ENCODE assay signal across 8 cellular contexts in genomic region chr1:111139234-111139955, GRCh38. TPM values are rescaled to one million over a fixed set of nuclear protein-coding genes. Genes with fewer than 3 reads are reported as not detected.
A peak's percentile ranks its signal among the peaks of the same experiment; 100 is the strongest.
DNase-seq lines count a peak whose midpoint lies in the region; ATAC-seq and TF ChIP-seq lines count a peak whose summit lies in the region.

No MANE protein-coding gene starts in this region.

- H3K9me3 ChIP-seq in HUES6 (ENCODE audit: control insufficient read depth, insufficient read depth, low read depth, low read length) (no peaks in the 10 kb centered on the region), OCI-LY3 (ENCODE audit: insufficient read depth, low read length) (no peaks in the 10 kb centered on the region)

- peaks cover 68% of the 10 kb centered on the region for H3K79me2 ChIP-seq in OCI-LY3 (ENCODE audit: low read length)

- H3K9ac ChIP-seq in HUES6 (ENCODE audit: low read length) (peak overlapping the region; percentile 97), OCI-LY3 (ENCODE audit: low read length) (peak overlapping the region; percentile 91)

- H3K4me3 ChIP-seq in HUES6 (ENCODE audit: low read depth, low read length) (peak overlapping the region; percentile 99), OCI-LY3 (ENCODE audit: low read length) (peak overlapping the region; percentile 99)

- peak overlapping the region; percentile 99 for H3K4me3 Mint-ChIP-seq in activated naive CD8-positive, alpha-beta T cell treated with anti-CD3 and anti-CD28 coated beads, Interleukin-2, amount 50 U/mL, for 24 hours

- H3K4me1 Mint-ChIP-seq in activated naive CD8-positive, alpha-beta T cell treated with anti-CD3 and anti-CD28 coated beads, Interleukin-2, amount 50 U/mL, for 24 hours, result peaks cover 61% of the 10 kb centered on the region

- peaks cover 23% of the 10 kb centered on the region for H4K20me1 ChIP-seq in OCI-LY3 (ENCODE audit: insufficient read depth, low read length)

- TF ChIP-seq CTCF in OCI-LY3 (IDR thresholded peaks at IDR 0.05; ENCODE audit: low read depth, low read length), result no peak

- H3K27me3 Mint-ChIP-seq in activated naive CD8-positive, alpha-beta T cell treated with anti-CD3 and anti-CD28 coated beads, Interleukin-2, amount 50 U/mL, for 24 hours, result no peaks in the 10 kb centered on the region

- peak; percentile 22 for ATAC-seq in GM21367 (IDR thresholded peaks at IDR 0.05; ENCODE audit: unreplicated experiment)
- ATAC-seq in activated naive CD8-positive, alpha-beta T cell treated with anti-CD3 and anti-CD28 coated beads, Interleukin-2, amount 50 U/mL, for 24 hours, result peak; percentile 62
- peak; percentile 60 to 73 for ATAC-seq in left cardiac atrium

- peaks cover 25% of the 10 kb centered on the region for H3K36me3 Mint-ChIP-seq in activated naive CD8-positive, alpha-beta T cell treated with anti-CD3 and anti-CD28 coated beads, Interleukin-2, amount 50 U/mL, for 24 hours (ENCODE audit: low read depth)

- peak overlapping the region; percentile 94 for H3K27ac ChIP-seq in HUES6 (ENCODE audit: low read depth, low read length)
- peak overlapping the region; percentile 93 for H3K27ac ChIP-seq in OCI-LY3 (ENCODE audit: low read length)

- peak overlapping the region; percentile 97 for H3K27ac Mint-ChIP-seq in activated naive CD8-positive, alpha-beta T cell treated with anti-CD3 and anti-CD28 coated beads, Interleukin-2, amount 50 U/mL, for 24 hours

- intact Hi-C loops in left cardiac atrium (cut with DNase I), result no loop called here
- intact Hi-C loops in posterior vena cava (cut with DNase I), result loop anchor here in 1 of 2 donors (5.0 kb wide), 1 partner anchor 553 kb away; no protein-coding TSS in a partner anchor

- H3K36me3 ChIP-seq in HUES6 (ENCODE audit: control insufficient read depth, insufficient read depth, low read length), result peaks cover 26% of the 10 kb centered on the region
- peaks cover 18% of the 10 kb centered on the region for H3K36me3 ChIP-seq in OCI-LY3 (replicated peaks; ENCODE audit: low read depth, low read length)

- DNase-seq in DMS 273 (lab: John Stamatoyannopoulos, UW; ENCODE audit: unreplicated experiment) (peak; percentile 87), left cardiac atrium (peak; percentile 29), posterior vena cava (ENCODE audit: low spot score) (peak; percentile 81), cortex of kidney (lab: John Stamatoyannopoulos, UW) (no peak)
- DNase-seq in activated naive CD8-positive, alpha-beta T cell treated with anti-CD3 and anti-CD28 coated beads, Interleukin-2, amount 50 U/mL, for 24 hours, result peak; percentile 38

- no peak overlapping the region; the same call in 1 of the 2 replicates for H2AFZ ChIP-seq in OCI-LY3 (ENCODE audit: low read depth, low read length)

- H3K27me3 ChIP-seq in HUES6 (ENCODE audit: control insufficient read depth, insufficient read depth, low read length) (no peaks in the 10 kb centered on the region), OCI-LY3 (ENCODE audit: low read depth, low read length) (no peaks in the 10 kb centered on the region)

- peak overlapping the region; percentile 87 for H3K4me2 ChIP-seq in OCI-LY3 (ENCODE audit: low read length)

- H3K4me1 ChIP-seq in HUES6 (ENCODE audit: control insufficient read depth, insufficient read depth, low read length), result peaks cover 17% of the 10 kb centered on the region
- H3K4me1 ChIP-seq in OCI-LY3 (ENCODE audit: low read length), result peaks cover 41% of the 10 kb centered on the region

- no peaks in the 10 kb centered on the region for H3K9me3 Mint-ChIP-seq in activated naive CD8-positive, alpha-beta T cell treated with anti-CD3 and anti-CD28 coated beads, Interleukin-2, amount 50 U/mL, for 24 hours

RNA-seq across cellular contexts. Expression of gene DRAM2, which starts 0.5 kb away (rescaled TPM):
- total RNA-seq in left cardiac atrium, result 10 to 100 TPM; 43.5 to 44.6 TPM
- total RNA-seq in posterior vena cava, result 10 to 100 TPM; 24.9 to 25.7 TPM

RNA-seq across cellular contexts. Expression of gene CEPT1, which starts 0.6 kb away (rescaled TPM):
- total RNA-seq in left cardiac atrium, result 10 to 100 TPM; 15.8 to 17.6 TPM
- 10 to 100 TPM; 23.5 to 29.2 TPM for total RNA-seq in posterior vena cava
